Comparison of ENCODE assay signal across 29 cellular contexts in genomic region chr1:22231995-22232690, GRCh38.
A peak's percentile ranks its signal among the peaks of the same experiment; 100 is the strongest.
DNase-seq lines count a peak whose midpoint lies in the region; ATAC-seq, FAIRE-seq and TF ChIP-seq lines count a peak whose summit lies in the region.
"Had no signal": no experiment of that assay in that cellular context is flagged by ENCODE, and none has a peak within 500 bp of the region (broad histone marks: within the 10 kb centered on the region; RNA-seq: fewer than 3 reads in every experiment).

No MANE protein-coding gene starts in this region.

- no peaks in the 10 kb centered on the region for H3K27me3 ChIP-seq in WERI-Rb-1 (ENCODE audit: insufficient read depth, low read depth, severe bottlenecking)
- H3K27me3 ChIP-seq in upper lobe of right lung: peaks cover 6% of the 10 kb centered on the region
- H3K27me3 ChIP-seq: MG63, pancreas had no signal

- H3K27ac ChIP-seq in A549 (no peak overlapping the region), HEK293 (ENCODE audit: extremely low read depth, low read depth, low read length) (no peak overlapping the region), WERI-Rb-1 (no peak overlapping the region), upper lobe of right lung (no peak overlapping the region)
- H3K27ac ChIP-seq: BLaER1 treated with 17β-estradiol and CSF1 and Interleukin-3, amounts not matched to agents 10 nM and 100 nM; pancreas; suprapubic skin had no signal

- ATAC-seq in A549 (no peak), upper lobe of right lung (no peak), GM18909 (IDR thresholded peaks at IDR 0.05; ENCODE audit: poor library complexity, unreplicated experiment) (no peak)
- ATAC-seq: activated CD8-positive, alpha-beta T cell treated with anti-CD3 and anti-CD28 coated beads, Interleukin-2, amount 10 ng/mL, durations not matched to agents 7 days and 5 days; left ventricle myocardium superior; natural killer cell; pancreas; right cardiac atrium; stimulated activated naive B cell treated with anti-CD40 and anti-IgM and Interleukin-4, amounts not matched to agents 10 μg/mL and 1 μg/mL and 100 μg/mL, for 72 hours had no signal

- TF ChIP-seq POLR2A in A549 (IDR thresholded peaks at IDR 0.05; ENCODE audit: low read length): no peak

- TF ChIP-seq CTCF in A549 (IDR thresholded peaks at IDR 0.05): no peak
- peak; percentile 33; the same call in 1 of the 2 replicates for TF ChIP-seq CTCF in HEK293 (tag by site-specific recombination; IDR thresholded peaks at IDR 0.05)
- peak; percentile 15; the same call in 1 of the 2 replicates for TF ChIP-seq CTCF in WERI-Rb-1 (IDR thresholded peaks at IDR 0.05; ENCODE audit: low read depth, low read length)
- TF ChIP-seq CTCF in fibroblast of villous mesenchyme (IDR thresholded peaks at IDR 0.05; ENCODE audit: insufficient read depth, low read depth, low read length): peak; percentile 27
- no peak for TF ChIP-seq CTCF in upper lobe of right lung (IDR thresholded peaks at IDR 0.05)

- H3K4me1 ChIP-seq in A549: peaks cover 23% of the 10 kb centered on the region
- no peaks in the 10 kb centered on the region for H3K4me1 ChIP-seq in HEK293 (ENCODE audit: control insufficient read depth, insufficient read depth, low read length)
- peaks cover 12% of the 10 kb centered on the region for H3K4me1 ChIP-seq in upper lobe of right lung
- H3K4me1 ChIP-seq: HAP-1 had no signal

- FAIRE-seq in A549 (lab: Jason Lieb, UNC): no peak
- FAIRE-seq: endometrium, islet of Langerhans, pancreas, urothelium cell line had no signal

- TF ChIP-seq RAD21 in A549 (conservative IDR thresholded peaks at IDR 0.05 in 1 of 2, IDR thresholded peaks at IDR 0.05 in 1 of 2): no peak

- intact Hi-C loops in upper lobe of right lung (cut with DNase I): no loop called here

- H3K9me3 ChIP-seq in A549 (no peaks in the 10 kb centered on the region), HEK293 (ENCODE audit: control insufficient read depth, insufficient read depth, low read depth, low read length) (no peaks in the 10 kb centered on the region), WERI-Rb-1 (ENCODE audit: severe bottlenecking) (no peaks in the 10 kb centered on the region), upper lobe of right lung (no peaks in the 10 kb centered on the region)
- H3K9me3 ChIP-seq: BLaER1 treated with 17β-estradiol and CSF1 and Interleukin-3, amounts not matched to agents 10 nM and 100 nM; HAP-1; MG63; pancreas; suprapubic skin had no signal

- H3K4me2 ChIP-seq in A549: no peak overlapping the region

- POLR2A ChIA-PET in A549 (lab: Yijun Ruan, JAX) (no interaction called here), HEK293 (lab: Yijun Ruan, JAX) (no interaction called here)

- DNase-seq in A549 (ENCODE audit: low read depth in 1 of 2, low spot score in 1 of 2) (peak in 1 of 2 experiments; percentile 19), WERI-Rb-1 (no peak), fibroblast of villous mesenchyme (ENCODE audit: low read depth) (no peak), SKM-1 (lab: John Stamatoyannopoulos, UW; ENCODE audit: unreplicated experiment) (no peak), upper lobe of right lung (no peak), nucleus accumbens (lab: John Stamatoyannopoulos, UW) (no peak)
- DNase-seq: activated CD4-positive, alpha-beta T cell treated with anti-CD3 and anti-CD28 coated beads for 1 hour; activated CD8-positive, alpha-beta T cell treated with anti-CD3 and anti-CD28 coated beads, Interleukin-2, amount 10 ng/mL, durations not matched to agents 7 days and 5 days; activated effector memory CD4-positive, alpha-beta T cell treated with Interleukin-2 at 50 U/mL for 16 hours; activated T-cell treated with anti-CD3 and anti-CD28 coated beads for 4 hours; left ventricle myocardium superior; MG63; midbrain; natural killer cell; NCI-H1436 treated with DMSO at 0.1 percent for 48 hours; NCI-H2171; NCI-H524; stimulated activated CD4-positive, alpha-beta T cell treated with anti-CD3 and anti-CD28 coated beads, Interleukin-4, amount 100 ng/mL, for 1 hour; stimulated activated naive B cell treated with anti-CD40 and anti-IgM and Interleukin-4, amounts not matched to agents 10 μg/mL and 1 μg/mL and 100 μg/mL, for 72 hours had no signal

- H3K36me3 ChIP-seq in HEK293 (ENCODE audit: control insufficient read depth in 2 of 2, insufficient read depth in 1 of 2, low read length in 2 of 2) (no peaks in the 10 kb centered on the region), WERI-Rb-1 (no peaks in the 10 kb centered on the region), upper lobe of right lung (no peaks in the 10 kb centered on the region)
- H3K36me3 ChIP-seq: BLaER1 treated with 17β-estradiol and CSF1 and Interleukin-3, amounts not matched to agents 10 nM and 100 nM; HAP-1; MG63; pancreas; suprapubic skin had no signal

- H3K4me3 ChIP-seq in A549 (no peak overlapping the region), HEK293 (ENCODE audit: low read depth, low read length) (no peak overlapping the region), WERI-Rb-1 (ENCODE audit: low read depth, low read length) (no peak overlapping the region), fibroblast of villous mesenchyme (ENCODE audit: low read depth, low read length) (no peak overlapping the region), upper lobe of right lung (no peak overlapping the region)
- H3K4me3 ChIP-seq: BLaER1 treated with 17β-estradiol and CSF1 and Interleukin-3, amounts not matched to agents 10 nM and 100 nM; HAP-1; MG63; pancreas; suprapubic skin had no signal

- CTCF ChIA-PET in A549 (lab: Yijun Ruan, JAX): no interaction called here
- CTCF ChIA-PET in HEK293 (lab: Yijun Ruan, JAX): interaction anchor here (0.6 kb wide), 1 partner anchor 39 kb away, joined by 3 read pairs; no protein-coding TSS in a partner anchor

- TF ChIP-seq EP300 in A549 (IDR thresholded peaks at IDR 0.05): no peak

- 68% methylated on average over 6 of the region's 6 CpGs for whole genome bisulfite sequencing in A549 (ENCODE audit: missing lambda C conversion rate)

TF ChIP-seq in A549, 52 proteins besides CTCF, POLR2A, EP300 and RAD21:
- peak; percentile 53 for TF ChIP-seq ZFP36 (IDR thresholded peaks at IDR 0.05; ENCODE audit: borderline replicate concordance, partially characterized antibody)
- TF ChIP-seq JUNB (IDR thresholded peaks at IDR 0.05): no peak

TF ChIP-seq in HEK293, 187 proteins besides CTCF, POLR2A, EP300 and RAD21 (continues in another document):
- no peak for TF ChIP-seq ZNF518A (tag by site-specific recombination; conservative IDR thresholded peaks at IDR 0.05; ENCODE audit: low read depth)
- TF ChIP-seq ZNF513 (tag by site-specific recombination; IDR thresholded peaks at IDR 0.05): 0 out of 2 replicates have a peak, but pooled peaks have one; percentile 45
- no peak for TF ChIP-seq ZNF544 (tag by site-specific recombination; IDR thresholded peaks at IDR 0.05)
- no peak for TF ChIP-seq ZFP41 (tag by site-specific recombination; IDR thresholded peaks at IDR 0.05; ENCODE audit: borderline replicate concordance)
- TF ChIP-seq KLF10 (tag by site-specific recombination; IDR thresholded peaks at IDR 0.05): no peak
- peak; percentile 24; the same call in 1 of the 2 replicates for TF ChIP-seq ZNF423 (tag by site-specific recombination; IDR thresholded peaks at IDR 0.05)
- TF ChIP-seq ZNF843 (tag by site-specific recombination; IDR thresholded peaks at IDR 0.05): no peak
- no peak for TF ChIP-seq ZNF776 (tag by site-specific recombination; IDR thresholded peaks at IDR 0.05; ENCODE audit: borderline replicate concordance)
- no peak for TF ChIP-seq SETDB1 (IDR thresholded peaks at IDR 0.05; ENCODE audit: insufficient read length, low read length)
- TF ChIP-seq OSR2 (tag by site-specific recombination; IDR thresholded peaks at IDR 0.05): no peak

Comparison
In these comparisons a context has a peak if more than half of its experiments do, and no peak if none do; other contexts are left out.
1. CTCF ChIP-seq: peak in HEK293 (single experiment), WERI-Rb-1 (single experiment) and fibroblast of villous mesenchyme (single experiment); none in A549 (single experiment) and upper lobe of right lung (single experiment).
2. Of the 5 proteins assayed by ChIP-seq in both HEK293 and A549: peak only in HEK293: CTCF; only in A549: none; in both: none; in neither: 4.